34 cellular contexts compared by ENCODE assay signal in genomic region chr1:9355503-9355902, GRCh38.
"Had no signal": no experiment of that assay in that cellular context is flagged by ENCODE, and none has a peak within 500 bp of the region (broad histone marks: within the 10 kb centered on the region; RNA-seq: fewer than 3 reads in every experiment).

No MANE protein-coding gene starts in this region.

- H3K4me1 Mint-ChIP-seq: neural crest cell; stimulated activated effector memory CD8-positive, alpha-beta T cell treated with anti-CD3 and anti-CD28 coated beads, Interleukin-12 subunit alpha, Interleukin-12 subunit beta, amount 100 ng/mL, for 72 hours had no signal

- H3K36me3 ChIP-seq: colonic mucosa, uterus had no signal

- H3K9me3 ChIP-seq: colonic mucosa, gastroesophageal sphincter, heart right ventricle, mucosa of descending colon, stomach, testis, tibial artery, upper lobe of left lung, uterus had no signal

- H3K4me3 ChIP-seq: colonic mucosa, gastroesophageal sphincter, heart right ventricle, mucosa of descending colon, smooth muscle cell, stomach, testis, tibial artery, upper lobe of left lung, uterus had no signal

- H3K36me3 Mint-ChIP-seq: natural killer cell treated with Interleukin-12 subunit alpha and Interleukin-12 subunit beta and Interleukin-15 and Interleukin-18, amount 100 ng/mL, for 72 hours; stimulated activated effector memory CD8-positive, alpha-beta T cell treated with anti-CD3 and anti-CD28 coated beads, Interleukin-12 subunit alpha, Interleukin-12 subunit beta, amount 100 ng/mL, for 72 hours had no signal

- H3K27ac Mint-ChIP-seq: dendritic cell treated with granulocyte-macrophage colony-stimulating factor and Interleukin-4, amounts not matched to agents 40 ng/mL and 50 ng/mL, for 4 days; endodermal cell; mesothelial cell of epicardium; natural killer cell treated with Interleukin-12 subunit alpha and Interleukin-12 subunit beta and Interleukin-15 and Interleukin-18, amount 100 ng/mL, for 72 hours; progenitor cell of endocrine pancreas; stimulated activated effector memory CD8-positive, alpha-beta T cell treated with anti-CD3 and anti-CD28 coated beads, Interleukin-12 subunit alpha, Interleukin-12 subunit beta, amount 100 ng/mL, for 72 hours had no signal

- H3K4me3 Mint-ChIP-seq: dendritic cell treated with granulocyte-macrophage colony-stimulating factor and Interleukin-4, amounts not matched to agents 40 ng/mL and 50 ng/mL, for 4 days; endodermal cell; mesothelial cell of epicardium; naive B cell; natural killer cell treated with Interleukin-12 subunit alpha and Interleukin-12 subunit beta and Interleukin-15 and Interleukin-18, amount 100 ng/mL, for 72 hours; neural crest cell; stimulated activated effector memory CD8-positive, alpha-beta T cell treated with anti-CD3 and anti-CD28 coated beads, Interleukin-12 subunit alpha, Interleukin-12 subunit beta, amount 100 ng/mL, for 72 hours had no signal

- H3K27me3 Mint-ChIP-seq: naive B cell, progenitor cell of endocrine pancreas had no signal

- H3K27me3 ChIP-seq: colonic mucosa, foreskin keratinocyte, gastroesophageal sphincter, heart right ventricle, stomach, testis, tibial artery, upper lobe of left lung, uterus had no signal

- H2AFZ ChIP-seq: parathyroid adenoma had no signal

- DNase-seq: colonic mucosa; effector CD8-positive, alpha-beta T cell; endodermal cell; foreskin keratinocyte; glutamatergic neuron; heart right ventricle; hippocampal formation; left colon; mesenchymal stem cell; mucosa of descending colon; naive B cell; stimulated activated CD4-positive, alpha-beta T cell treated with anti-CD3 and anti-CD28 coated beads, Interleukin-12 subunit alpha, Interleukin-12 subunit beta, amount 100 ng/mL, for 4 hours; stimulated activated CD4-positive, alpha-beta T cell treated with anti-CD3 and anti-CD28 coated beads, Interleukin-1b, Interleukin-23, amount 100 ng/mL, for 48 hours; stimulated activated CD4-positive, alpha-beta T cell treated with anti-CD3 and anti-CD28 coated beads, Interleukin-4, amount 100 ng/mL, for 24 hours; stimulated activated naive CD4-positive, alpha-beta T cell treated with Interleukin-2 at 50 U/mL for 16 hours; stomach; substantia nigra; testis; tibial artery; upper lobe of left lung; uterus had no signal

- H3K27ac ChIP-seq: colonic mucosa, epithelial cell of prostate, foreskin keratinocyte, heart right ventricle, parathyroid adenoma, stomach, testis, upper lobe of left lung, uterus had no signal

- FAIRE-seq: islet of Langerhans had no signal

- H3K9ac ChIP-seq: parathyroid adenoma had no signal

- H3K9me3 Mint-ChIP-seq: dendritic cell treated with granulocyte-macrophage colony-stimulating factor and Interleukin-4, amounts not matched to agents 40 ng/mL and 50 ng/mL, for 4 days; endodermal cell; mesothelial cell of epicardium; natural killer cell treated with Interleukin-12 subunit alpha and Interleukin-12 subunit beta and Interleukin-15 and Interleukin-18, amount 100 ng/mL, for 72 hours had no signal

- ATAC-seq: esophagus mucosa; foreskin keratinocyte; gastroesophageal sphincter; heart right ventricle; left colon; mucosa of descending colon; natural killer cell treated with Interleukin-12 subunit alpha and Interleukin-12 subunit beta and Interleukin-15 and Interleukin-18, amount 100 ng/mL, for 72 hours; sciatic nerve; stimulated activated effector memory CD8-positive, alpha-beta T cell treated with anti-CD3 and anti-CD28 coated beads, Interleukin-12 subunit alpha, Interleukin-12 subunit beta, amount 100 ng/mL, for 72 hours had no signal

- H3K4me2 ChIP-seq: smooth muscle cell had no signal

- H3K4me1 ChIP-seq: colonic mucosa, foreskin keratinocyte, parathyroid adenoma, upper lobe of left lung had no signal
